Comparison of ENCODE assay signal across 9 cellular contexts in genomic region chr12:50403001-50403440, GRCh38. TPM values are rescaled to one million over a fixed set of nuclear protein-coding genes. Genes with fewer than 3 reads are reported as not detected.
A peak's percentile ranks its signal among the peaks of the same experiment; 100 is the strongest.
DNase-seq lines count a peak whose midpoint lies in the region; ATAC-seq, FAIRE-seq and TF ChIP-seq lines count a peak whose summit lies in the region.
"Had no signal": no experiment of that assay in that cellular context is flagged by ENCODE, and none has a peak within 500 bp of the region (broad histone marks: within the 10 kb centered on the region; RNA-seq: fewer than 3 reads in every experiment).

No MANE protein-coding gene starts in this region.

- no peak overlapping the region for H2BK12ac ChIP-seq in H1 (ENCODE audit: low read depth, low read length)

- ATAC-seq in HG03460 (IDR thresholded peaks at IDR 0.05; ENCODE audit: unreplicated experiment), result no peak
- ATAC-seq in GM21360 (IDR thresholded peaks at IDR 0.05; ENCODE audit: unreplicated experiment), result no peak
- no peak for ATAC-seq in left colon

- peak overlapping the region; percentile 94 for H3K4me2 ChIP-seq in OCI-LY3 (ENCODE audit: low read length)
- peak overlapping the region; percentile 64 to 72 for H3K4me2 ChIP-seq in H1 (ENCODE audit: insufficient read depth in 1 of 2, low read depth in 2 of 2, low read length in 2 of 2)
- peak overlapping the region; percentile 94 for H3K4me2 ChIP-seq in parathyroid adenoma (ENCODE audit: low read length)

- H3K36me3 ChIP-seq in ES-I3 (ENCODE audit: insufficient read depth, low read length) (no peaks in the 10 kb centered on the region; the same call in 1 of the 2 replicates), OCI-LY3 (replicated peaks; ENCODE audit: low read depth, low read length) (peaks cover 5% of the 10 kb centered on the region), H1 (ENCODE audit: control insufficient read depth in 2 of 4, insufficient read depth in 4 of 4, low read length in 3 of 4) (peaks cover 0 to 3% (median 0%) of the 10 kb centered on the region in 4 experiments; a peak in 1 of 8 replicates), parathyroid adenoma (ENCODE audit: control insufficient read depth, insufficient read depth, low read length) (no peaks in the 10 kb centered on the region)

- 87% methylated on average over 3 of the region's 3 CpGs; no CpG with 5 or more reads in 1 of the 2 experiments for WGBS in H1 (ENCODE audit: extremely low coverage in 1 of 2, insufficient coverage in 1 of 2, insufficient read length in 1 of 2, insufficient replicate concordance in 2 of 2, low coverage in 1 of 2, low lambda C conversion rate in 2 of 2, missing lambda C conversion rate in 1 of 2), 2 experiments

- 0 out of 2 replicates have a peak, but pooled peaks cover 8% of the 10 kb centered on the region for H3K4me1 ChIP-seq in ES-I3 (ENCODE audit: insufficient read depth, low read length)
- peaks cover 14% of the 10 kb centered on the region for H3K4me1 ChIP-seq in OCI-LY3 (ENCODE audit: low read length)
- peaks cover 0 to 5% (median 2%) of the 10 kb centered on the region in 4 experiments; a peak in 3 of 7 replicates for H3K4me1 ChIP-seq in H1 (replicated peaks in 1 of 4; ENCODE audit: control insufficient read depth in 3 of 4, insufficient read depth in 4 of 4, low read length in 3 of 4)
- peaks cover 2% of the 10 kb centered on the region for H3K4me1 ChIP-seq in parathyroid adenoma

- H3K79me2 ChIP-seq in OCI-LY3 (ENCODE audit: low read length), result peaks cover 74% of the 10 kb centered on the region
- H3K79me2 ChIP-seq in H1 (ENCODE audit: control insufficient read depth in 1 of 2, insufficient read depth in 2 of 2, low read length in 2 of 2), result peaks cover 43 to 68% of the 10 kb centered on the region in 2 experiments
- peaks cover 38% of the 10 kb centered on the region for H3K79me2 ChIP-seq in parathyroid adenoma

- DNase-seq in H1 (ENCODE audit: low read depth in 1 of 2, low spot score in 2 of 2) (no peak), amniotic stem cell (lab: John Stamatoyannopoulos, UW) (no peak), left colon (no peak)

- H4K8ac ChIP-seq in H1 (ENCODE audit: extremely low read depth, insufficient read depth, low read length), result no peak overlapping the region

- TF ChIP-seq POLR2A in H1 (IDR thresholded peaks at IDR 0.05; ENCODE audit: control extremely low read depth in 1 of 2, low read depth in 2 of 2, low read length in 2 of 2), result no peak

- H3K14ac ChIP-seq in H1 (ENCODE audit: insufficient read length), result no peak overlapping the region

- no peak overlapping the region for H4K91ac ChIP-seq in H1 (replicated peaks; ENCODE audit: insufficient read length, low read length)

- H3K18ac ChIP-seq in H1 (ENCODE audit: extremely low read depth, low read length), result no peak overlapping the region

- H3K4me3 ChIP-seq in OCI-LY3 (ENCODE audit: low read length) (peak overlapping the region; percentile 95), H1 (ENCODE audit: extremely low read depth in 1 of 4, insufficient read depth in 2 of 4, low read depth in 3 of 4, low read length in 4 of 4) (peak overlapping the region in 3 of 4 experiments; percentile 14 to 95 (median 93); a peak in 3 of 8 replicates), parathyroid adenoma (ENCODE audit: low read depth, low read length) (peak overlapping the region; percentile 90)

- TF ChIP-seq RAD21 in H1 (IDR thresholded peaks at IDR 0.05 in 1 of 2, conservative IDR thresholded peaks at IDR 0.05 in 1 of 2; ENCODE audit: low read depth in 2 of 2, low read length in 2 of 2), result no peak

- no peak overlapping the region for H3K56ac ChIP-seq in H1 (replicated peaks; ENCODE audit: insufficient read length, low read depth, low read length)

- H3K23ac ChIP-seq in H1 (ENCODE audit: insufficient read length), result no peak overlapping the region

- no peak overlapping the region for H2BK120ac ChIP-seq in H1 (replicated peaks; ENCODE audit: low read depth, low read length)

- H3K9ac ChIP-seq in ES-I3 (ENCODE audit: low read depth, low read length) (peak overlapping the region; percentile 99), OCI-LY3 (ENCODE audit: low read length) (peak overlapping the region; percentile 93), H1 (replicated peaks in 1 of 4; ENCODE audit: extremely low read depth in 1 of 4, low read depth in 3 of 4, low read length in 3 of 4) (no peak overlapping the region), parathyroid adenoma (no peak overlapping the region)

- H3K27ac ChIP-seq in OCI-LY3 (ENCODE audit: low read length) (peak overlapping the region; percentile 63), H1 (ENCODE audit: low read depth, low read length) (no peak overlapping the region), parathyroid adenoma (no peak overlapping the region)

- H2BK20ac ChIP-seq in H1 (ENCODE audit: low read length), result no peak overlapping the region

- H2AK5ac ChIP-seq in H1 (ENCODE audit: low read depth, low read length), result no peak overlapping the region

- H4K20me1 ChIP-seq in OCI-LY3 (ENCODE audit: insufficient read depth, low read length) (peaks cover 13% of the 10 kb centered on the region), H1 (replicated peaks in 1 of 2; ENCODE audit: control insufficient read depth in 1 of 2, insufficient read depth in 2 of 2, low read length in 2 of 2) (peaks cover 3% of the 10 kb centered on the region in 2 experiments)

- intact Hi-C loops in left colon (cut with DNase I, micrococcal nuclease), result no loop called here

- no peak overlapping the region for H4K5ac ChIP-seq in H1 (ENCODE audit: insufficient read length, low read depth, low read length)

- POLR2A ChIA-PET in H1 (lab: Charles Lee; ENCODE audit: partially characterized antibody), result interaction anchor here (0.5 to 2.2 kb wide), 4 partner anchors 16 to 246 kb away, joined by 3 to 10 read pairs (median 4); no protein-coding TSS in a partner anchor

- H3K9me3 ChIP-seq in ES-I3 (ENCODE audit: control insufficient read depth, insufficient read depth, low read length), result no peaks in the 10 kb centered on the region
- H3K9me3 ChIP-seq in OCI-LY3 (ENCODE audit: insufficient read depth, low read length), result no peaks in the 10 kb centered on the region
- no peaks in the 10 kb centered on the region for H3K9me3 ChIP-seq in H1 (ENCODE audit: insufficient read depth in 2 of 2, low read depth in 1 of 2, low read length in 1 of 2)
- no peaks in the 10 kb centered on the region for H3K9me3 ChIP-seq in parathyroid adenoma (ENCODE audit: control insufficient read depth, low read length)

- H2BK15ac ChIP-seq in H1 (ENCODE audit: low read length), result no peak overlapping the region

- no peak overlapping the region for H3K4ac ChIP-seq in H1 (replicated peaks; ENCODE audit: insufficient read length, low read depth, low read length)

- H2AFZ ChIP-seq in OCI-LY3 (ENCODE audit: low read depth, low read length) (no peak overlapping the region), H1 (ENCODE audit: low read length) (no peak overlapping the region), parathyroid adenoma (no peak overlapping the region)

- H2BK5ac ChIP-seq in H1 (ENCODE audit: low read depth, low read length), result no peak overlapping the region

- TF ChIP-seq EP300 in H1 (IDR thresholded peaks at IDR 0.05; ENCODE audit: borderline replicate concordance in 1 of 2, low read depth in 2 of 2, low read length in 2 of 2), result no peak

- CTCF ChIA-PET in H1 (lab: Charles Lee; ENCODE audit: partially characterized antibody), result no interaction called here

- H3K23me2 ChIP-seq in H1 (ENCODE audit: low read depth, low read length), result peaks cover 2% of the 10 kb centered on the region; the same call in 1 of the 2 replicates

- H3K79me1 ChIP-seq in H1 (ENCODE audit: low read depth, low read length), result no peaks in the 10 kb centered on the region; the same call in 1 of the 2 replicates

- H3K27me3 ChIP-seq in OCI-LY3 (ENCODE audit: low read depth, low read length) (no peaks in the 10 kb centered on the region), H1 (replicated peaks in 1 of 4; ENCODE audit: control insufficient read depth in 3 of 4, extremely low read depth in 1 of 4, insufficient read depth in 3 of 4, low read length in 3 of 4) (no peaks in the 10 kb centered on the region), parathyroid adenoma (ENCODE audit: control insufficient read depth, insufficient read depth, low read length) (no peaks in the 10 kb centered on the region)

- no peak for FAIRE-seq in H1 (lab: Jason Lieb, UNC)

- TF ChIP-seq CTCF in OCI-LY3 (IDR thresholded peaks at IDR 0.05; ENCODE audit: low read depth, low read length), result no peak
- TF ChIP-seq CTCF in H1 (IDR thresholded peaks at IDR 0.05; ENCODE audit: control extremely low read depth in 1 of 3, insufficient read depth in 1 of 3, low read depth in 1 of 3, low read length in 3 of 3), result no peak
- no peak for TF ChIP-seq CTCF in parathyroid adenoma (IDR thresholded peaks at IDR 0.05)

TF ChIP-seq in H1, 55 proteins besides CTCF, POLR2A, EP300 and RAD21:
- TF ChIP-seq SUZ12 (IDR thresholded peaks at IDR 0.05; ENCODE audit: low read length) (no peak), HDAC6 (IDR thresholded peaks at IDR 0.05; ENCODE audit: low read depth, low read length) (no peak), RFX5 (IDR thresholded peaks at IDR 0.05; ENCODE audit: borderline replicate concordance, low read depth, low read length) (no peak), POU5F1 (IDR thresholded peaks at IDR 0.05; ENCODE audit: low read depth, low read length) (no peak), MAFK (IDR thresholded peaks at IDR 0.05; ENCODE audit: low read depth, low read length) (no peak)

RNA-seq across cellular contexts. Expression of gene LARP4, which starts 2.3 kb away (rescaled TPM):
- total RNA-seq in H1 (2021; fragmentation: NEBNext Ultra II Directional; extraction: Animal tissue kit (Norgen Biotek cat#: 25700)), result 93.9 and 95.0 TPM in 2 replicates
- 8.8 and 12.8 TPM in 2 replicates for polyA plus RNA-seq in H1 (2011; rRNA removed)
- 15.9 TPM for polyA plus RNA-seq in H1 (2011; cell fraction: cytosol; rRNA removed)
- polyA plus RNA-seq in H1 (2011; cell fraction: nucleus; rRNA removed), result 12.5 TPM
- polyA plus RNA-seq in H1 (2012, experiment 1 of 2), result 23.6 to 52.4 TPM (median 30.9 TPM) in 4 replicates
- 2.5 TPM for polyA plus RNA-seq in H1 (2012, experiment 2 of 2)
- polyA plus RNA-seq in H1 (2013, experiment 1 of 2), result 43.0 TPM
- polyA plus RNA-seq in H1 (2013, experiment 2 of 2), result 44.5 TPM
- polyA minus RNA-seq in H1 (2011; rRNA and poly(A)+ RNA removed), result 41.7 and 75.1 TPM in 2 replicates
- polyA minus RNA-seq in H1 (2011; cell fraction: cytosol; rRNA and poly(A)+ RNA removed), result 49.7 TPM
- 63.7 TPM for polyA minus RNA-seq in H1 (2011; cell fraction: nucleus; rRNA and poly(A)+ RNA removed)
- total RNA-seq in left colon, result 10 to 100 TPM; 50.3 to 58.1 TPM

RNA-seq across cellular contexts. Expression of gene FAM186A, which starts 6.6 kb away (rescaled TPM):
- total RNA-seq in H1 (2021; fragmentation: NEBNext Ultra II Directional; extraction: Animal tissue kit (Norgen Biotek cat#: 25700)), result not detected in 2 replicates
- polyA plus RNA-seq in H1 (2011; rRNA removed), result not detected in 2 replicates
- polyA plus RNA-seq in H1 (2011; cell fraction: cytosol; rRNA removed), result not detected
- polyA plus RNA-seq in H1 (2011; cell fraction: nucleus; rRNA removed), result not detected
- polyA plus RNA-seq in H1 (2012, experiment 1 of 2), result 0.09 TPM in 1 of 4 replicates, not detected in the others
- not detected for polyA plus RNA-seq in H1 (2012, experiment 2 of 2)
- not detected for polyA plus RNA-seq in H1 (2013, experiment 1 of 2)
- not detected for polyA plus RNA-seq in H1 (2013, experiment 2 of 2)
- polyA minus RNA-seq in H1 (2011; rRNA and poly(A)+ RNA removed), result not detected in 2 replicates
- not detected for polyA minus RNA-seq in H1 (2011; cell fraction: cytosol; rRNA and poly(A)+ RNA removed)
- not detected for polyA minus RNA-seq in H1 (2011; cell fraction: nucleus; rRNA and poly(A)+ RNA removed)
- not detected for total RNA-seq in left colon
- total RNA-seq: ureter had no signal

Comparison
In these comparisons a context has a peak if more than half of its experiments do, and no peak if none do; other contexts are left out.
1. H3K9ac ChIP-seq: peak in ES-I3 (single experiment) and OCI-LY3 (single experiment); none in H1 (0 of 4) and parathyroid adenoma (single experiment).
2. Peak in every context shown above with its lines, with median percentiles within 50 percentile points of each other: H3K4me2 ChIP-seq and H3K4me3 ChIP-seq.